Comparison of ENCODE assay signal across 1 cellular context in the genomic region with DNA sequence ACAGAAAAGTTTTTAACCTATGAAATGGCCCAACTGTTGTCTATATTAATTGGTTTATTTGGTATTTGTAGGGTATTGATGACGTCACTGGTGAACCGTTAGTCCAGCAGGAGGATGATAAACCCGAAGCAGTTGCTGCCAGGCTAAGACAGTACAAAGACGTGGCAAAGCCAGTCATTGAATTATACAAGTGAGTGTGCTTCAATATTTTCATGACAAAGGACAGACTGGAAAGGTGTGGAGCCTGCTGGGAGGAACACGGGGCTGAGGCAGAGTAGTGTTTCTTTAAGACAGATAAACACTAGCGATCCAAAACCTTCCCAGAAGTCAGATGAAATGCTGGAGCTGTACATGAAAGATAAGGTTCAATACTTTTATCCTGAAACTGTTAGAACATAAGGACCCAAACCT.
A peak's percentile ranks its signal among the peaks of the same experiment; 100 is the strongest.
TF ChIP-seq lines count a peak whose summit lies in the region.

No MANE protein-coding gene starts in this region.

TF ChIP-seq in K562, 482 proteins besides CTCF, POLR2A, EP300 and RAD21 (continued from another document and continues in another):
- TF ChIP-seq, protein P1, sequence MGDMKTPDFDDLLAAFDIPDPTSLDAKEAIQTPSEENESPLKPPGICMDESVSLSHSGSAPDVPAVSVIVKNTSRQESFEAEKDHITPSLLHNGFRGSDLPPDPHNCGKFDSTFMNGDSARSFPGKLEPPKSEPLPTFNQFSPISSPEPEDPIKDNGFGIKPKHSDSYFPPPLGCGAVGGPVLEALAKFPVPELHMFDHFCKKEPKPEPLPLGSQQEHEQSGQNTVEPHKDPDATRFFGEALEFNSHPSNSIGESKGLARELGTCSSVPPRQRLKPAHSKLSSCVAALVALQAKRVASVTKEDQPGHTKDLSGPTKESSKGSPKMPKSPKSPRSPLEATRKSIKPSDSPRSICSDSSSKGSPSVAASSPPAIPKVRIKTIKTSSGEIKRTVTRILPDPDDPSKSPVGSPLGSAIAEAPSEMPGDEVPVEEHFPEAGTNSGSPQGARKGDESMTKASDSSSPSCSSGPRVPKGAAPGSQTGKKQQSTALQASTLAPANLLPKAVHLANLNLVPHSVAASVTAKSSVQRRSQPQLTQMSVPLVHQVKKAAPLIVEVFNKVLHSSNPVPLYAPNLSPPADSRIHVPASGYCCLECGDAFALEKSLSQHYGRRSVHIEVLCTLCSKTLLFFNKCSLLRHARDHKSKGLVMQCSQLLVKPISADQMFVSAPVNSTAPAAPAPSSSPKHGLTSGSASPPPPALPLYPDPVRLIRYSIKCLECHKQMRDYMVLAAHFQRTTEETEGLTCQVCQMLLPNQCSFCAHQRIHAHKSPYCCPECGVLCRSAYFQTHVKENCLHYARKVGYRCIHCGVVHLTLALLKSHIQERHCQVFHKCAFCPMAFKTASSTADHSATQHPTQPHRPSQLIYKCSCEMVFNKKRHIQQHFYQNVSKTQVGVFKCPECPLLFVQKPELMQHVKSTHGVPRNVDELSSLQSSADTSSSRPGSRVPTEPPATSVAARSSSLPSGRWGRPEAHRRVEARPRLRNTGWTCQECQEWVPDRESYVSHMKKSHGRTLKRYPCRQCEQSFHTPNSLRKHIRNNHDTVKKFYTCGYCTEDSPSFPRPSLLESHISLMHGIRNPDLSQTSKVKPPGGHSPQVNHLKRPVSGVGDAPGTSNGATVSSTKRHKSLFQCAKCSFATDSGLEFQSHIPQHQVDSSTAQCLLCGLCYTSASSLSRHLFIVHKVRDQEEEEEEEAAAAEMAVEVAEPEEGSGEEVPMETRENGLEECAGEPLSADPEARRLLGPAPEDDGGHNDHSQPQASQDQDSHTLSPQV (IDR thresholded peaks at IDR 0.05): peak; percentile 88
- TF ChIP-seq BRD4 (IDR thresholded peaks at IDR 0.05): no peak
- TF ChIP-seq CREB1 (IDR thresholded peaks at IDR 0.05): peak; percentile 33; the same call in 1 of the 2 replicates
- no peak for TF ChIP-seq CREB1 (CRISPR knock-in tag; IDR thresholded peaks at IDR 0.05)
- peak; percentile 80 for TF ChIP-seq CBFA2T3 (IDR thresholded peaks at IDR 0.05)
- TF ChIP-seq PML (IDR thresholded peaks at IDR 0.05; ENCODE audit: low read length): peak; percentile 41; the same call in 1 of the 2 replicates
- no peak for TF ChIP-seq FOXK1 (CRISPR knock-in tag; IDR thresholded peaks at IDR 0.05; ENCODE audit: borderline replicate concordance)
- no peak for TF ChIP-seq RBM17 (IDR thresholded peaks at IDR 0.05; ENCODE audit: borderline replicate concordance, low read depth, low read length)
- TF ChIP-seq FOXM1 (IDR thresholded peaks at IDR 0.05; ENCODE audit: low read depth): peak; percentile 43; the same call in 1 of the 2 replicates
- no peak for TF ChIP-seq FOXM1 (CRISPR knock-in tag; IDR thresholded peaks at IDR 0.05; ENCODE audit: low read depth)
- TF ChIP-seq CREM (IDR thresholded peaks at IDR 0.05; ENCODE audit: low read depth): peak; percentile 79
- TF ChIP-seq MYNN (IDR thresholded peaks at IDR 0.05): no peak
- no peak for TF ChIP-seq MYNN (CRISPR knock-in tag; IDR thresholded peaks at IDR 0.05)
- peak; percentile 42; the same call in 1 of the 2 replicates for TF ChIP-seq EP400 (IDR thresholded peaks at IDR 0.05)
- TF ChIP-seq, protein P2, sequence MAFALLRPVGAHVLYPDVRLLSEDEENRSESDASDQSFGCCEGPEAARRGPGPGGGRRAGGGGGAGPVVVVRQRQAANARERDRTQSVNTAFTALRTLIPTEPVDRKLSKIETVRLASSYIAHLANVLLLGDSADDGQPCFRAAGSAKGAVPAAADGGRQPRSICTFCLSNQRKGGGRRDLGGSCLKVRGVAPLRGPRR (CRISPR knock-in tag; IDR thresholded peaks at IDR 0.05): 0 out of 2 replicates have a peak, but pooled peaks have one; percentile 52
- TF ChIP-seq SMARCA5 (IDR thresholded peaks at IDR 0.05): no peak
- no peak for TF ChIP-seq ZNF232 (CRISPR knock-in tag; IDR thresholded peaks at IDR 0.05)
- no peak for TF ChIP-seq HDGF (IDR thresholded peaks at IDR 0.05)
- TF ChIP-seq, protein P3, sequence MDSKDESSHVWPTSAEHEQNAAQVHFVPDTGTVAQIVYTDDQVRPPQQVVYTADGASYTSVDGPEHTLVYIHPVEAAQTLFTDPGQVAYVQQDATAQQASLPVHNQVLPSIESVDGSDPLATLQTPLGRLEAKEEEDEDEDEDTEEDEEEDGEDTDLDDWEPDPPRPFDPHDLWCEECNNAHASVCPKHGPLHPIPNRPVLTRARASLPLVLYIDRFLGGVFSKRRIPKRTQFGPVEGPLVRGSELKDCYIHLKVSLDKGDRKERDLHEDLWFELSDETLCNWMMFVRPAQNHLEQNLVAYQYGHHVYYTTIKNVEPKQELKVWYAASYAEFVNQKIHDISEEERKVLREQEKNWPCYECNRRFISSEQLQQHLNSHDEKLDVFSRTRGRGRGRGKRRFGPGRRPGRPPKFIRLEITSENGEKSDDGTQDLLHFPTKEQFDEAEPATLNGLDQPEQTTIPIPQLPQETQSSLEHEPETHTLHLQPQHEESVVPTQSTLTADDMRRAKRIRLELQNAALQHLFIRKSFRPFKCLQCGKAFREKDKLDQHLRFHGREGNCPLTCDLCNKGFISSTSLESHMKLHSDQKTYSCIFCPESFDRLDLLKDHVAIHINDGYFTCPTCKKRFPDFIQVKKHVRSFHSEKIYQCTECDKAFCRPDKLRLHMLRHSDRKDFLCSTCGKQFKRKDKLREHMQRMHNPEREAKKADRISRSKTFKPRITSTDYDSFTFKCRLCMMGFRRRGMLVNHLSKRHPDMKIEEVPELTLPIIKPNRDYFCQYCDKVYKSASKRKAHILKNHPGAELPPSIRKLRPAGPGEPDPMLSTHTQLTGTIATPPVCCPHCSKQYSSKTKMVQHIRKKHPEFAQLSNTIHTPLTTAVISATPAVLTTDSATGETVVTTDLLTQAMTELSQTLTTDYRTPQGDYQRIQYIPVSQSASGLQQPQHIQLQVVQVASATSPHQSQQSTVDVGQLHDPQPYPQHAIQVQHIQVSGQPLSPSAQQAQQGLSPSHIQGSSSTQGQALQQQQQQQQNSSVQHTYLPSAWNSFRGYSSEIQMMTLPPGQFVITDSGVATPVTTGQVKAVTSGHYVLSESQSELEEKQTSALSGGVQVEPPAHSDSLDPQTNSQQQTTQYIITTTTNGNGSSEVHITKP (IDR thresholded peaks at IDR 0.05; ENCODE audit: partially characterized antibody): peak; percentile 72
- no peak; a peak in 1 of 4 replicates for TF ChIP-seq KDM1A (IDR thresholded peaks at IDR 0.05)
- TF ChIP-seq, protein P4, sequence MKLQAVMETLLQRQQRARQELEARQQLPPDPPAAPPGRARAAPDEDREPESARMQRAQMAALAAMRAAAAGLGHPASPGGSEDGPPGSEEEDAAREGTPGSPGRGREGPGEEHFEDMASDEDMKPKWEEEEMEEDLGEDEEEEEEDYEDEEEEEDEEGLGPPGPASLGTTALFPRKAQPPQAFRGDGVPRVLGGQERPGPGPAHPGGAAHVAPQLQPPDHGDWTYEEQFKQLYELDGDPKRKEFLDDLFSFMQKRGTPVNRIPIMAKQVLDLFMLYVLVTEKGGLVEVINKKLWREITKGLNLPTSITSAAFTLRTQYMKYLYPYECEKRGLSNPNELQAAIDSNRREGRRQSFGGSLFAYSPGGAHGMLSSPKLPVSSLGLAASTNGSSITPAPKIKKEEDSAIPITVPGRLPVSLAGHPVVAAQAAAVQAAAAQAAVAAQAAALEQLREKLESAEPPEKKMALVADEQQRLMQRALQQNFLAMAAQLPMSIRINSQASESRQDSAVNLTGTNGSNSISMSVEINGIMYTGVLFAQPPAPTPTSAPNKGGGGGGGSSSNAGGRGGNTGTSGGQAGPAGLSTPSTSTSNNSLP (IDR thresholded peaks at IDR 0.05; ENCODE audit: borderline replicate concordance, low read depth, low read length): peak; percentile 67; the same call in 1 of the 2 replicates
- TF ChIP-seq ZBTB1 (CRISPR knock-in tag; IDR thresholded peaks at IDR 0.05; ENCODE audit: borderline replicate concordance, low read depth): no peak
- TF ChIP-seq, protein P5, sequence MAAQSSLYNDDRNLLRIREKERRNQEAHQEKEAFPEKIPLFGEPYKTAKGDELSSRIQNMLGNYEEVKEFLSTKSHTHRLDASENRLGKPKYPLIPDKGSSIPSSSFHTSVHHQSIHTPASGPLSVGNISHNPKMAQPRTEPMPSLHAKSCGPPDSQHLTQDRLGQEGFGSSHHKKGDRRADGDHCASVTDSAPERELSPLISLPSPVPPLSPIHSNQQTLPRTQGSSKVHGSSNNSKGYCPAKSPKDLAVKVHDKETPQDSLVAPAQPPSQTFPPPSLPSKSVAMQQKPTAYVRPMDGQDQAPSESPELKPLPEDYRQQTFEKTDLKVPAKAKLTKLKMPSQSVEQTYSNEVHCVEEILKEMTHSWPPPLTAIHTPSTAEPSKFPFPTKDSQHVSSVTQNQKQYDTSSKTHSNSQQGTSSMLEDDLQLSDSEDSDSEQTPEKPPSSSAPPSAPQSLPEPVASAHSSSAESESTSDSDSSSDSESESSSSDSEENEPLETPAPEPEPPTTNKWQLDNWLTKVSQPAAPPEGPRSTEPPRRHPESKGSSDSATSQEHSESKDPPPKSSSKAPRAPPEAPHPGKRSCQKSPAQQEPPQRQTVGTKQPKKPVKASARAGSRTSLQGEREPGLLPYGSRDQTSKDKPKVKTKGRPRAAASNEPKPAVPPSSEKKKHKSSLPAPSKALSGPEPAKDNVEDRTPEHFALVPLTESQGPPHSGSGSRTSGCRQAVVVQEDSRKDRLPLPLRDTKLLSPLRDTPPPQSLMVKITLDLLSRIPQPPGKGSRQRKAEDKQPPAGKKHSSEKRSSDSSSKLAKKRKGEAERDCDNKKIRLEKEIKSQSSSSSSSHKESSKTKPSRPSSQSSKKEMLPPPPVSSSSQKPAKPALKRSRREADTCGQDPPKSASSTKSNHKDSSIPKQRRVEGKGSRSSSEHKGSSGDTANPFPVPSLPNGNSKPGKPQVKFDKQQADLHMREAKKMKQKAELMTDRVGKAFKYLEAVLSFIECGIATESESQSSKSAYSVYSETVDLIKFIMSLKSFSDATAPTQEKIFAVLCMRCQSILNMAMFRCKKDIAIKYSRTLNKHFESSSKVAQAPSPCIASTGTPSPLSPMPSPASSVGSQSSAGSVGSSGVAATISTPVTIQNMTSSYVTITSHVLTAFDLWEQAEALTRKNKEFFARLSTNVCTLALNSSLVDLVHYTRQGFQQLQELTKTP (IDR thresholded peaks at IDR 0.05; ENCODE audit: low read depth in 1 of 2, partially characterized antibody in 2 of 2): no peak
- TF ChIP-seq, protein P6, sequence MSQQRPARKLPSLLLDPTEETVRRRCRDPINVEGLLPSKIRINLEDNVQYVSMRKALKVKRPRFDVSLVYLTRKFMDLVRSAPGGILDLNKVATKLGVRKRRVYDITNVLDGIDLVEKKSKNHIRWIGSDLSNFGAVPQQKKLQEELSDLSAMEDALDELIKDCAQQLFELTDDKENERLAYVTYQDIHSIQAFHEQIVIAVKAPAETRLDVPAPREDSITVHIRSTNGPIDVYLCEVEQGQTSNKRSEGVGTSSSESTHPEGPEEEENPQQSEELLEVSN (IDR thresholded peaks at IDR 0.05; ENCODE audit: borderline replicate concordance in 1 of 2, extremely low read depth in 1 of 2, insufficient read depth in 1 of 2, insufficient read length in 1 of 2, low read depth in 1 of 2, low read length in 1 of 2, poor library complexity in 1 of 2, severe bottlenecking in 1 of 2): no peak
- TF ChIP-seq, protein P7, sequence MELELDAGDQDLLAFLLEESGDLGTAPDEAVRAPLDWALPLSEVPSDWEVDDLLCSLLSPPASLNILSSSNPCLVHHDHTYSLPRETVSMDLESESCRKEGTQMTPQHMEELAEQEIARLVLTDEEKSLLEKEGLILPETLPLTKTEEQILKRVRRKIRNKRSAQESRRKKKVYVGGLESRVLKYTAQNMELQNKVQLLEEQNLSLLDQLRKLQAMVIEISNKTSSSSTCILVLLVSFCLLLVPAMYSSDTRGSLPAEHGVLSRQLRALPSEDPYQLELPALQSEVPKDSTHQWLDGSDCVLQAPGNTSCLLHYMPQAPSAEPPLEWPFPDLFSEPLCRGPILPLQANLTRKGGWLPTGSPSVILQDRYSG (tag; conservative IDR thresholded peaks at IDR 0.05; ENCODE audit: low read depth): no peak
- no peak for TF ChIP-seq MAFF (IDR thresholded peaks at IDR 0.05; ENCODE audit: low read length)
- TF ChIP-seq L3MBTL2 (IDR thresholded peaks at IDR 0.05): peak; percentile 56; the same call in 1 of the 2 replicates
- 0 out of 2 replicates have a peak, but pooled peaks have one; percentile 27 for TF ChIP-seq MTA2 (IDR thresholded peaks at IDR 0.05; ENCODE audit: low read depth)
- peak; percentile 55 for TF ChIP-seq SMARCA4 (IDR thresholded peaks at IDR 0.05)
- no peak for TF ChIP-seq IRF2 (CRISPR knock-in tag; IDR thresholded peaks at IDR 0.05)
- peak; percentile 45; the same call in 1 of the 2 replicates for TF ChIP-seq SMARCC2 (IDR thresholded peaks at IDR 0.05; ENCODE audit: low read depth)
- no peak for TF ChIP-seq TOE1 (IDR thresholded peaks at IDR 0.05; ENCODE audit: borderline replicate concordance)
- no peak for TF ChIP-seq TOE1 (CRISPR knock-in tag; IDR thresholded peaks at IDR 0.05; ENCODE audit: borderline replicate concordance, low read depth)
- peak; percentile 83 for TF ChIP-seq KHSRP (IDR thresholded peaks at IDR 0.05)
- 0 out of 2 replicates have a peak, but pooled peaks have one; percentile 63 for TF ChIP-seq ELF4 (CRISPR knock-in tag; IDR thresholded peaks at IDR 0.05)
- TF ChIP-seq, protein P8, sequence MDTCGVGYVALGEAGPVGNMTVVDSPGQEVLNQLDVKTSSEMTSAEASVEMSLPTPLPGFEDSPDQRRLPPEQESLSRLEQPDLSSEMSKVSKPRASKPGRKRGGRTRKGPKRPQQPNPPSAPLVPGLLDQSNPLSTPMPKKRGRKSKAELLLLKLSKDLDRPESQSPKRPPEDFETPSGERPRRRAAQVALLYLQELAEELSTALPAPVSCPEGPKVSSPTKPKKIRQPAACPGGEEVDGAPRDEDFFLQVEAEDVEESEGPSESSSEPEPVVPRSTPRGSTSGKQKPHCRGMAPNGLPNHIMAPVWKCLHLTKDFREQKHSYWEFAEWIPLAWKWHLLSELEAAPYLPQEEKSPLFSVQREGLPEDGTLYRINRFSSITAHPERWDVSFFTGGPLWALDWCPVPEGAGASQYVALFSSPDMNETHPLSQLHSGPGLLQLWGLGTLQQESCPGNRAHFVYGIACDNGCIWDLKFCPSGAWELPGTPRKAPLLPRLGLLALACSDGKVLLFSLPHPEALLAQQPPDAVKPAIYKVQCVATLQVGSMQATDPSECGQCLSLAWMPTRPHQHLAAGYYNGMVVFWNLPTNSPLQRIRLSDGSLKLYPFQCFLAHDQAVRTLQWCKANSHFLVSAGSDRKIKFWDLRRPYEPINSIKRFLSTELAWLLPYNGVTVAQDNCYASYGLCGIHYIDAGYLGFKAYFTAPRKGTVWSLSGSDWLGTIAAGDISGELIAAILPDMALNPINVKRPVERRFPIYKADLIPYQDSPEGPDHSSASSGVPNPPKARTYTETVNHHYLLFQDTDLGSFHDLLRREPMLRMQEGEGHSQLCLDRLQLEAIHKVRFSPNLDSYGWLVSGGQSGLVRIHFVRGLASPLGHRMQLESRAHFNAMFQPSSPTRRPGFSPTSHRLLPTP (IDR thresholded peaks at IDR 0.05; ENCODE audit: borderline replicate concordance, extremely low read depth, insufficient read length): no peak
- TF ChIP-seq SMAD4 (CRISPR knock-in tag; conservative IDR thresholded peaks at IDR 0.05): no peak; the same call in 1 of the 2 replicates
- TF ChIP-seq ZNF586 (CRISPR knock-in tag; conservative IDR thresholded peaks at IDR 0.05): no peak
- 0 out of 2 replicates have a peak, but pooled peaks have one; percentile 12 for TF ChIP-seq MYC (IDR thresholded peaks at IDR 0.05; ENCODE audit: low read depth, low read length)
- TF ChIP-seq MYC (CRISPR knock-in tag; IDR thresholded peaks at IDR 0.05; ENCODE audit: borderline replicate concordance, low read depth): no peak
